8 cellular contexts compared by ENCODE assay signal in the genomic region with DNA sequence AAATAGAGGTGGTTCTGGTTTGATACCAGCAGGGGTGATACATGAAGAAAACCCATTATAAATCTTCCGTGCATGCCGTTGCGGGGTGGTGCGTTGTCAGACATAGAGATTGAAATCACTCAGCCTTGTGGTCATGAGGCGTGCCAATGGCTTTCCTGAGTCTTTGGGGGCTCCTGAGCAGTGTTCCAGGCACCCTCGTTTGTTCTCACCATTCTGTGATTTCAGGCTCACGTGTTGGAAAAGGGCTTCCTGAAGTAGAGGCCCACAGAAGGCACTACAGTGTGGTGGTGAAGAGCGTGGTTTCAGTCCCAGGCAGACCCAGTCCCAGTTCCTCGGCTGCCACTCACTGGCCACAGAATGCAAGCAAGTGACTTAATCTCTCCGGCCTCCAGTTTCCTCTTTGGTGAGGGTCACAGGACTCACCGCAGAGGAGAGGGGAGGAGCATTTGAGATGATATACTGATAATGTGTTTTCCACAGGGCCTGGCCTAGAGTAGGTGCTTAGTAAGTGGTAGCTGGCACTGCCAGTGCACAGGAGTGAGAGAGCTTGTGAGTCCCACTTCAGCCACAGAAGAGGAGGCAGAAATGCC. TPM values are rescaled to one million over a fixed set of nuclear protein-coding genes. Genes with fewer than 3 reads are reported as not detected.
DNase-seq lines count a peak whose midpoint lies in the region; ATAC-seq and TF ChIP-seq lines count a peak whose summit lies in the region.

No MANE protein-coding gene starts in this region.

- 55 to 57% methylated on average over 11 of the region's 11 CpGs for WGBS in heart right ventricle, 2 donors

- intact Hi-C loops in activated T-helper 1 cell treated with anti-CD3 and anti-CD28 coated beads, Interleukin-12 subunit alpha, Interleukin-12 subunit beta, Interleukin-2, Interleukin-4 antibody, amounts not matched to agents 30 ng/mL and 10 ng/mL and 1 ng/mL, durations not matched to agents 14 hours and 24 hours and 36 hours (cut with micrococcal nuclease) = loop anchor here (1.0 to 2.0 kb wide), 5 partner anchors 8 to 196 kb away; no protein-coding TSS in a partner anchor
- intact Hi-C loops in heart right ventricle (cut with DNase I) = loop anchor here in 6 of 10 donors (1.0 to 10.0 kb wide), 5 partner anchors 62 to 288 kb away; a partner anchor contains a TSS

- H3K4me3 Mint-ChIP-seq in activated T-helper 1 cell treated with anti-CD3 and anti-CD28 coated beads, Interleukin-12 subunit alpha, Interleukin-12 subunit beta, Interleukin-2, Interleukin-4 antibody, amounts not matched to agents 30 ng/mL and 10 ng/mL and 1 ng/mL, durations not matched to agents 14 hours and 24 hours and 36 hours = peak overlapping the region; percentile 27

- H3K9ac ChIP-seq in OCI-LY3 (ENCODE audit: low read length) = peak overlapping the region; percentile 51; the same call in 1 of the 2 replicates

- H3K9me3 Mint-ChIP-seq in activated T-helper 1 cell treated with anti-CD3 and anti-CD28 coated beads, Interleukin-12 subunit alpha, Interleukin-12 subunit beta, Interleukin-2, Interleukin-4 antibody, amounts not matched to agents 30 ng/mL and 10 ng/mL and 1 ng/mL, durations not matched to agents 14 hours and 24 hours and 36 hours = no peaks in the 10 kb centered on the region

- no peaks in the 10 kb centered on the region for H3K36me3 ChIP-seq in OCI-LY3 (replicated peaks; ENCODE audit: low read depth, low read length)
- no peaks in the 10 kb centered on the region for H3K36me3 ChIP-seq in heart right ventricle

- peak overlapping the region; percentile 88 for H3K4me2 ChIP-seq in OCI-LY3 (ENCODE audit: low read length)

- H3K27ac ChIP-seq in OCI-LY3 (ENCODE audit: low read length) = no peak overlapping the region
- peak overlapping the region in 9 of 10 donors; percentile 14 to 79 (median 41) for H3K27ac ChIP-seq in heart right ventricle

- no peaks in the 10 kb centered on the region for H3K36me3 Mint-ChIP-seq in activated T-helper 1 cell treated with anti-CD3 and anti-CD28 coated beads, Interleukin-12 subunit alpha, Interleukin-12 subunit beta, Interleukin-2, Interleukin-4 antibody, amounts not matched to agents 30 ng/mL and 10 ng/mL and 1 ng/mL, durations not matched to agents 14 hours and 24 hours and 36 hours (ENCODE audit: low read depth)

- no peaks in the 10 kb centered on the region for H3K9me3 ChIP-seq in OCI-LY3 (ENCODE audit: insufficient read depth, low read length)
- H3K9me3 ChIP-seq in heart right ventricle = no peaks in the 10 kb centered on the region

- TF ChIP-seq CTCF in OCI-LY3 (IDR thresholded peaks at IDR 0.05; ENCODE audit: low read depth, low read length) (peak; percentile 67), heart right ventricle (IDR thresholded peaks at IDR 0.05) (peak in 7 of 9 donors; percentile 21 to 55 (median 48))

- H3K4me3 ChIP-seq in OCI-LY3 (ENCODE audit: low read length) (peak overlapping the region; percentile 56), heart right ventricle (no peak overlapping the region)

- H3K27me3 ChIP-seq in OCI-LY3 (ENCODE audit: low read depth, low read length) (0 out of 2 replicates have a peak, but pooled peaks cover 7% of the 10 kb centered on the region), heart right ventricle (no peaks in the 10 kb centered on the region)

- H4K20me1 ChIP-seq in OCI-LY3 (ENCODE audit: insufficient read depth, low read length) = no peaks in the 10 kb centered on the region

- peak overlapping the region; percentile 83 for H2AFZ ChIP-seq in OCI-LY3 (ENCODE audit: low read depth, low read length)

- H3K27me3 Mint-ChIP-seq in activated T-helper 1 cell treated with anti-CD3 and anti-CD28 coated beads, Interleukin-12 subunit alpha, Interleukin-12 subunit beta, Interleukin-2, Interleukin-4 antibody, amounts not matched to agents 30 ng/mL and 10 ng/mL and 1 ng/mL, durations not matched to agents 14 hours and 24 hours and 36 hours (ENCODE audit: insufficient read depth) = peaks cover 7% of the 10 kb centered on the region

- peak overlapping the region; percentile 59 for H3K27ac Mint-ChIP-seq in activated T-helper 1 cell treated with anti-CD3 and anti-CD28 coated beads, Interleukin-12 subunit alpha, Interleukin-12 subunit beta, Interleukin-2, Interleukin-4 antibody, amounts not matched to agents 30 ng/mL and 10 ng/mL and 1 ng/mL, durations not matched to agents 14 hours and 24 hours and 36 hours

- H3K79me2 ChIP-seq in OCI-LY3 (ENCODE audit: low read length) = no peaks in the 10 kb centered on the region

- H3K4me1 ChIP-seq in OCI-LY3 (ENCODE audit: low read length) (peaks cover 33% of the 10 kb centered on the region), heart right ventricle (peaks cover 0 to 55% (median 12%) of the 10 kb centered on the region in 9 donors)

- ATAC-seq in GM18873 (IDR thresholded peaks at IDR 0.05; ENCODE audit: low FRiP score, unreplicated experiment) (peak; percentile 84), HG02973 (IDR thresholded peaks at IDR 0.05; ENCODE audit: unreplicated experiment) (peak; percentile 80), heart right ventricle (peak; percentile 63 to 81 (median 73))

- H3K4me1 Mint-ChIP-seq in activated T-helper 1 cell treated with anti-CD3 and anti-CD28 coated beads, Interleukin-12 subunit alpha, Interleukin-12 subunit beta, Interleukin-2, Interleukin-4 antibody, amounts not matched to agents 30 ng/mL and 10 ng/mL and 1 ng/mL, durations not matched to agents 14 hours and 24 hours and 36 hours (ENCODE audit: low read depth) = peaks cover 32% of the 10 kb centered on the region

- DNase-seq in activated T-helper 1 cell treated with anti-CD3 and anti-CD28 coated beads, Interleukin-12 subunit alpha, Interleukin-12 subunit beta, Interleukin-2, Interleukin-4 antibody, amounts not matched to agents 30 ng/mL and 10 ng/mL and 1 ng/mL, durations not matched to agents 14 hours and 24 hours and 36 hours (ENCODE audit: low spot score) = peak; percentile 53
- peak; percentile 41 to 67 for DNase-seq in heart right ventricle
- DNase-seq in stimulated activated CD4-positive, alpha-beta T cell treated with anti-CD3 and anti-CD28 coated beads, Interleukin-2, amount 100 ng/mL, for 4 hours (ENCODE audit: low read depth) = peak; percentile 37
- DNase-seq in NCI-H226 = no peak
- DNase-seq in NCI-H446 (lab: John Stamatoyannopoulos, UW) = no peak

RNA-seq across cellular contexts. Expression of a gene that starts 20.5 kb away (rescaled TPM):
- 17.2 and 18.3 TPM in 2 replicates for total RNA-seq in activated T-helper 1 cell treated with anti-CD3 and anti-CD28 coated beads, Interleukin-12 subunit alpha, Interleukin-12 subunit beta, Interleukin-2, Interleukin-4 antibody, amounts not matched to agents 30 ng/mL and 10 ng/mL and 1 ng/mL, durations not matched to agents 14 hours and 24 hours and 36 hours
- total RNA-seq in heart right ventricle = 100 to 1,000 TPM in 7 of 10 donors, 10 to 100 TPM in 3; 68.7 to 156 (median 111) TPM
- polyA plus RNA-seq in heart right ventricle = 100 to 1,000 TPM in 1 of 2 donors, 10 to 100 TPM in 1; 51.6 to 116 TPM

Comparison
In these comparisons a context has a peak if more than half of its experiments do, and no peak if none do; other contexts are left out.
1. DNase-seq: peak in activated T-helper 1 cell treated with anti-CD3 and anti-CD28 coated beads, Interleukin-12 subunit alpha, Interleukin-12 subunit beta, Interleukin-2, Interleukin-4 antibody, amounts not matched to agents 30 ng/mL and 10 ng/mL and 1 ng/mL, durations not matched to agents 14 hours and 24 hours and 36 hours (single experiment), heart right ventricle (2 of 2) and stimulated activated CD4-positive, alpha-beta T cell treated with anti-CD3 and anti-CD28 coated beads, Interleukin-2, amount 100 ng/mL, for 4 hours (single experiment); none in NCI-H226 (single experiment) and NCI-H446 (0 of 2).
2. Peak in every context shown above with its lines, with median percentiles within 50 percentile points of each other: ATAC-seq.